18 cellular contexts compared by ENCODE assay signal in genomic region chr12:78473136-78473535, GRCh38.
DNase-seq lines count a peak whose midpoint lies in the region; ATAC-seq and TF ChIP-seq lines count a peak whose summit lies in the region.
"Had no signal": no experiment of that assay in that cellular context is flagged by ENCODE, and none has a peak within 500 bp of the region (broad histone marks: within the 10 kb centered on the region; RNA-seq: fewer than 3 reads in every experiment).

No MANE protein-coding gene starts in this region.

- H3K36me3 ChIP-seq in MG63 (no peaks in the 10 kb centered on the region), esophagus squamous epithelium (no peaks in the 10 kb centered on the region)

- H3K9me3 ChIP-seq in MG63 (no peaks in the 10 kb centered on the region), esophagus squamous epithelium (peaks cover 0 to 7% (median 0%) of the 10 kb centered on the region in 3 donors)

- H3K27me3 ChIP-seq in MG63, result no peaks in the 10 kb centered on the region
- no peaks in the 10 kb centered on the region for H3K27me3 ChIP-seq in esophagus squamous epithelium

- H3K4me3 ChIP-seq in MG63 (no peak overlapping the region), esophagus squamous epithelium (no peak overlapping the region)
- H3K4me3 ChIP-seq: smooth muscle cell had no signal

- peak; percentile 5 for DNase-seq in AG08396 (ENCODE audit: low spot score)
- DNase-seq in MG63, result peak; percentile 36
- peak; percentile 27 for DNase-seq in amniotic epithelial cell (ENCODE audit: low read depth)
- DNase-seq in fibroblast of peridontal ligament (ENCODE audit: extremely low read depth), result peak; percentile 35
- no peak for DNase-seq in esophagus squamous epithelium (lab: John Stamatoyannopoulos, UW)
- DNase-seq in activated CD4-positive, alpha-beta T cell treated with anti-CD3 and anti-CD28 coated beads for 4 hours, result no peak
- DNase-seq: activated CD8-positive, alpha-beta T cell treated with anti-CD3 and anti-CD28 coated beads, Interleukin-2, amount 10 ng/mL, durations not matched to agents 7 days and 5 days; activated naive CD8-positive, alpha-beta T cell treated with anti-CD3 and anti-CD28 coated beads, Interleukin-2, amount 50 U/mL, for 24 hours; cortex of kidney; KG1; NCI-H1417; NCI-H510A; stimulated activated naive CD8-positive, alpha-beta T cell treated with anti-CD3 and anti-CD28 coated beads, Interleukin-15, Interleukin-2, amounts not matched to agents 100 U/mL and 50 U/mL, for 24 hours had no signal

- TF ChIP-seq POLR2A in esophagus squamous epithelium (IDR thresholded peaks at IDR 0.05), result no peak

- WGBS in esophagus squamous epithelium, 2 donors, result 43 to 57% methylated on average over 2 of the region's 2 CpGs

- intact Hi-C loops in esophagus squamous epithelium (cut with DNase I), result no loop called here

- H3K4me1 ChIP-seq in esophagus squamous epithelium, result no peaks in the 10 kb centered on the region

- TF ChIP-seq CTCF in esophagus squamous epithelium (IDR thresholded peaks at IDR 0.05), result no peak

- ATAC-seq in esophagus mucosa (no peak), HG03097 (IDR thresholded peaks at IDR 0.05; ENCODE audit: low FRiP score, unreplicated experiment) (no peak)
- ATAC-seq: activated CD8-positive, alpha-beta T cell treated with anti-CD3 and anti-CD28 coated beads, Interleukin-2, amount 10 ng/mL, durations not matched to agents 7 days and 5 days; activated naive CD8-positive, alpha-beta T cell treated with anti-CD3 and anti-CD28 coated beads, Interleukin-2, amount 50 U/mL, for 24 hours; left lobe of liver; stimulated activated naive CD8-positive, alpha-beta T cell treated with anti-CD3 and anti-CD28 coated beads, Interleukin-15, Interleukin-2, amounts not matched to agents 100 U/mL and 50 U/mL, for 24 hours had no signal

- H3K27ac ChIP-seq in esophagus squamous epithelium, result no peak overlapping the region
- H3K27ac ChIP-seq: HL-60 had no signal

Comparison
In these comparisons a context has a peak if more than half of its experiments do, and no peak if none do; other contexts are left out.
1. DNase-seq: peak in AG08396 (single experiment), MG63 (single experiment), amniotic epithelial cell (single experiment) and fibroblast of peridontal ligament (single experiment); none in esophagus squamous epithelium (single experiment) and activated CD4-positive, alpha-beta T cell treated with anti-CD3 and anti-CD28 coated beads for 4 hours (0 of 2).